ENCODE assay signal across 1 cellular context in genomic region chr20:36951198-36951976, GRCh38.
TF ChIP-seq lines count a peak whose summit lies in the region.

TSS of gene SAMHD1 (minus strand) at chr20:36951708. CDS start at chr20:36951643, 65 bp downstream.

TF ChIP-seq in GM12878, 131 proteins besides CTCF, POLR2A, EP300 and RAD21 (continued from another document):
- TF ChIP-seq, protein P1, sequence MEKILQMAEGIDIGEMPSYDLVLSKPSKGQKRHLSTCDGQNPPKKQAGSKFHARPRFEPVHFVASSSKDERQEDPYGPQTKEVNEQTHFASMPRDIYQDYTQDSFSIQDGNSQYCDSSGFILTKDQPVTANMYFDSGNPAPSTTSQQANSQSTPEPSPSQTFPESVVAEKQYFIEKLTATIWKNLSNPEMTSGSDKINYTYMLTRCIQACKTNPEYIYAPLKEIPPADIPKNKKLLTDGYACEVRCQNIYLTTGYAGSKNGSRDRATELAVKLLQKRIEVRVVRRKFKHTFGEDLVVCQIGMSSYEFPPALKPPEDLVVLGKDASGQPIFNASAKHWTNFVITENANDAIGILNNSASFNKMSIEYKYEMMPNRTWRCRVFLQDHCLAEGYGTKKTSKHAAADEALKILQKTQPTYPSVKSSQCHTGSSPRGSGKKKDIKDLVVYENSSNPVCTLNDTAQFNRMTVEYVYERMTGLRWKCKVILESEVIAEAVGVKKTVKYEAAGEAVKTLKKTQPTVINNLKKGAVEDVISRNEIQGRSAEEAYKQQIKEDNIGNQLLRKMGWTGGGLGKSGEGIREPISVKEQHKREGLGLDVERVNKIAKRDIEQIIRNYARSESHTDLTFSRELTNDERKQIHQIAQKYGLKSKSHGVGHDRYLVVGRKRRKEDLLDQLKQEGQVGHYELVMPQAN (conservative IDR thresholded peaks at IDR 0.05): peak; percentile 80
- TF ChIP-seq ETV6 (conservative IDR thresholded peaks at IDR 0.05 in 1 of 2, IDR thresholded peaks at IDR 0.05 in 1 of 2; ENCODE audit: borderline replicate concordance in 1 of 2, low read depth in 1 of 2) (no peak), TBL1XR1 (IDR thresholded peaks at IDR 0.05; ENCODE audit: low read depth, low read length) (no peak), STAT1 (conservative IDR thresholded peaks at IDR 0.05) (no peak; the same call in 1 of the 2 replicates), PAX5 (IDR thresholded peaks at IDR 0.05; ENCODE audit: borderline replicate concordance, low read depth, low read length) (0 out of 2 replicates have a peak, but pooled peaks have one; percentile 9), WRNIP1 (IDR thresholded peaks at IDR 0.05; ENCODE audit: borderline replicate concordance, low read depth, low read length) (no peak), HDGF (IDR thresholded peaks at IDR 0.05) (peak; percentile 73), ATF3 (IDR thresholded peaks at IDR 0.05; ENCODE audit: borderline replicate concordance, extremely low read depth, low read depth, low read length) (0 out of 2 replicates have a peak, but pooled peaks have one; percentile 24), IRF4 (IDR thresholded peaks at IDR 0.05; ENCODE audit: low read depth, low read length) (no peak), MEF2B (IDR thresholded peaks at IDR 0.05; ENCODE audit: partially characterized antibody, poor library complexity, severe bottlenecking) (peak; percentile 69), IKZF1 (conservative IDR thresholded peaks at IDR 0.05) (peak; percentile 100), CBFB (IDR thresholded peaks at IDR 0.05; ENCODE audit: low read depth) (0 out of 2 replicates have a peak, but pooled peaks have one; percentile 28), GATAD2B (conservative IDR thresholded peaks at IDR 0.05; ENCODE audit: low read depth) (0 out of 2 replicates have a peak, but pooled peaks have one; percentile 47), SREBF1 (IDR thresholded peaks at IDR 0.05; ENCODE audit: low read length) (no peak), NR2C1 (IDR thresholded peaks at IDR 0.05) (no peak), E2F4 (IDR thresholded peaks at IDR 0.05; ENCODE audit: low read depth, low read length) (peak; percentile 52; the same call in 1 of the 2 replicates), POLR2AphosphoS5 (IDR thresholded peaks at IDR 0.05; ENCODE audit: low read length) (peak; percentile 46; the same call in 1 of the 2 replicates), SMAD1 (IDR thresholded peaks at IDR 0.05; ENCODE audit: low read depth, partially characterized antibody) (no peak), ZNF384 (IDR thresholded peaks at IDR 0.05; ENCODE audit: borderline replicate concordance, low read depth, low read length) (no peak), EGR1 (IDR thresholded peaks at IDR 0.05; ENCODE audit: borderline replicate concordance in 1 of 2, low read depth in 2 of 2, low read length in 2 of 2) (peak in 1 of 2 experiments; percentile 62; a peak in 1 of 3 replicates), ASH2L (IDR thresholded peaks at IDR 0.05; ENCODE audit: borderline replicate concordance, low read depth) (peak; percentile 60; the same call in 1 of the 2 replicates), SMARCA5 (IDR thresholded peaks at IDR 0.05) (peak; percentile 25; the same call in 1 of the 2 replicates), TCF3 (IDR thresholded peaks at IDR 0.05; ENCODE audit: borderline replicate concordance, insufficient read depth, low read depth, low read length) (peak; percentile 77)
- TF ChIP-seq, protein P2, sequence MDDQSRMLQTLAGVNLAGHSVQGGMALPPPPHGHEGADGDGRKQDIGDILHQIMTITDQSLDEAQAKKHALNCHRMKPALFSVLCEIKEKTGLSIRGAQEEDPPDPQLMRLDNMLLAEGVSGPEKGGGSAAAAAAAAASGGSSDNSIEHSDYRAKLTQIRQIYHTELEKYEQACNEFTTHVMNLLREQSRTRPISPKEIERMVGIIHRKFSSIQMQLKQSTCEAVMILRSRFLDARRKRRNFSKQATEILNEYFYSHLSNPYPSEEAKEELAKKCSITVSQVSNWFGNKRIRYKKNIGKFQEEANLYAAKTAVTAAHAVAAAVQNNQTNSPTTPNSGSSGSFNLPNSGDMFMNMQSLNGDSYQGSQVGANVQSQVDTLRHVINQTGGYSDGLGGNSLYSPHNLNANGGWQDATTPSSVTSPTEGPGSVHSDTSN (IDR thresholded peaks at IDR 0.05; ENCODE audit: insufficient replicate concordance, low read depth, low read length): peak; percentile 60
- TF ChIP-seq, protein P3, sequence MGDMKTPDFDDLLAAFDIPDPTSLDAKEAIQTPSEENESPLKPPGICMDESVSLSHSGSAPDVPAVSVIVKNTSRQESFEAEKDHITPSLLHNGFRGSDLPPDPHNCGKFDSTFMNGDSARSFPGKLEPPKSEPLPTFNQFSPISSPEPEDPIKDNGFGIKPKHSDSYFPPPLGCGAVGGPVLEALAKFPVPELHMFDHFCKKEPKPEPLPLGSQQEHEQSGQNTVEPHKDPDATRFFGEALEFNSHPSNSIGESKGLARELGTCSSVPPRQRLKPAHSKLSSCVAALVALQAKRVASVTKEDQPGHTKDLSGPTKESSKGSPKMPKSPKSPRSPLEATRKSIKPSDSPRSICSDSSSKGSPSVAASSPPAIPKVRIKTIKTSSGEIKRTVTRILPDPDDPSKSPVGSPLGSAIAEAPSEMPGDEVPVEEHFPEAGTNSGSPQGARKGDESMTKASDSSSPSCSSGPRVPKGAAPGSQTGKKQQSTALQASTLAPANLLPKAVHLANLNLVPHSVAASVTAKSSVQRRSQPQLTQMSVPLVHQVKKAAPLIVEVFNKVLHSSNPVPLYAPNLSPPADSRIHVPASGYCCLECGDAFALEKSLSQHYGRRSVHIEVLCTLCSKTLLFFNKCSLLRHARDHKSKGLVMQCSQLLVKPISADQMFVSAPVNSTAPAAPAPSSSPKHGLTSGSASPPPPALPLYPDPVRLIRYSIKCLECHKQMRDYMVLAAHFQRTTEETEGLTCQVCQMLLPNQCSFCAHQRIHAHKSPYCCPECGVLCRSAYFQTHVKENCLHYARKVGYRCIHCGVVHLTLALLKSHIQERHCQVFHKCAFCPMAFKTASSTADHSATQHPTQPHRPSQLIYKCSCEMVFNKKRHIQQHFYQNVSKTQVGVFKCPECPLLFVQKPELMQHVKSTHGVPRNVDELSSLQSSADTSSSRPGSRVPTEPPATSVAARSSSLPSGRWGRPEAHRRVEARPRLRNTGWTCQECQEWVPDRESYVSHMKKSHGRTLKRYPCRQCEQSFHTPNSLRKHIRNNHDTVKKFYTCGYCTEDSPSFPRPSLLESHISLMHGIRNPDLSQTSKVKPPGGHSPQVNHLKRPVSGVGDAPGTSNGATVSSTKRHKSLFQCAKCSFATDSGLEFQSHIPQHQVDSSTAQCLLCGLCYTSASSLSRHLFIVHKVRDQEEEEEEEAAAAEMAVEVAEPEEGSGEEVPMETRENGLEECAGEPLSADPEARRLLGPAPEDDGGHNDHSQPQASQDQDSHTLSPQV (IDR thresholded peaks at IDR 0.05): no peak
- TF ChIP-seq, protein P4, sequence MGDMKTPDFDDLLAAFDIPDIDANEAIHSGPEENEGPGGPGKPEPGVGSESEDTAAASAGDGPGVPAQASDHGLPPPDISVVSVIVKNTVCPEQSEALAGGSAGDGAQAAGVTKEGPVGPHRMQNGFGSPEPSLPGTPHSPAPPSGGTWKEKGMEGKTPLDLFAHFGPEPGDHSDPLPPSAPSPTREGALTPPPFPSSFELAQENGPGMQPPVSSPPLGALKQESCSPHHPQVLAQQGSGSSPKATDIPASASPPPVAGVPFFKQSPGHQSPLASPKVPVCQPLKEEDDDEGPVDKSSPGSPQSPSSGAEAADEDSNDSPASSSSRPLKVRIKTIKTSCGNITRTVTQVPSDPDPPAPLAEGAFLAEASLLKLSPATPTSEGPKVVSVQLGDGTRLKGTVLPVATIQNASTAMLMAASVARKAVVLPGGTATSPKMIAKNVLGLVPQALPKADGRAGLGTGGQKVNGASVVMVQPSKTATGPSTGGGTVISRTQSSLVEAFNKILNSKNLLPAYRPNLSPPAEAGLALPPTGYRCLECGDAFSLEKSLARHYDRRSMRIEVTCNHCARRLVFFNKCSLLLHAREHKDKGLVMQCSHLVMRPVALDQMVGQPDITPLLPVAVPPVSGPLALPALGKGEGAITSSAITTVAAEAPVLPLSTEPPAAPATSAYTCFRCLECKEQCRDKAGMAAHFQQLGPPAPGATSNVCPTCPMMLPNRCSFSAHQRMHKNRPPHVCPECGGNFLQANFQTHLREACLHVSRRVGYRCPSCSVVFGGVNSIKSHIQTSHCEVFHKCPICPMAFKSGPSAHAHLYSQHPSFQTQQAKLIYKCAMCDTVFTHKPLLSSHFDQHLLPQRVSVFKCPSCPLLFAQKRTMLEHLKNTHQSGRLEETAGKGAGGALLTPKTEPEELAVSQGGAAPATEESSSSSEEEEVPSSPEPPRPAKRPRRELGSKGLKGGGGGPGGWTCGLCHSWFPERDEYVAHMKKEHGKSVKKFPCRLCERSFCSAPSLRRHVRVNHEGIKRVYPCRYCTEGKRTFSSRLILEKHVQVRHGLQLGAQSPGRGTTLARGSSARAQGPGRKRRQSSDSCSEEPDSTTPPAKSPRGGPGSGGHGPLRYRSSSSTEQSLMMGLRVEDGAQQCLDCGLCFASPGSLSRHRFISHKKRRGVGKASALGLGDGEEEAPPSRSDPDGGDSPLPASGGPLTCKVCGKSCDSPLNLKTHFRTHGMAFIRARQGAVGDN (IDR thresholded peaks at IDR 0.05): peak; percentile 60; the same call in 1 of the 2 replicates
